ENCODE assay signal across 19 cellular contexts in genomic region chr7:66558201-66558641, GRCh38.
DNase-seq lines count a peak whose midpoint lies in the region; ATAC-seq, FAIRE-seq and TF ChIP-seq lines count a peak whose summit lies in the region.
"Had no signal": no experiment of that assay in that cellular context is flagged by ENCODE, and none has a peak within 500 bp of the region (broad histone marks: within the 10 kb centered on the region; RNA-seq: fewer than 3 reads in every experiment).

No MANE protein-coding gene starts in this region.

- no peaks in the 10 kb centered on the region; the same call in 2 of the 3 replicates for H3K4me1 ChIP-seq in A549
- H3K4me1 ChIP-seq in IMR-90 (ENCODE audit: control insufficient read depth, insufficient read depth, low read length): peaks cover 5% of the 10 kb centered on the region; the same call in 1 of the 2 replicates
- H3K4me1 ChIP-seq in mucosa of descending colon (ENCODE audit: low read depth): no peaks in the 10 kb centered on the region
- H3K4me1 ChIP-seq in endodermal cell (ENCODE audit: control insufficient read depth, insufficient read depth, low read length): no peaks in the 10 kb centered on the region
- H3K4me1 ChIP-seq: foreskin keratinocyte had no signal

- H3K4me3 ChIP-seq in A549 (no peak overlapping the region), IMR-90 (ENCODE audit: insufficient read depth, low read depth, low read length) (no peak overlapping the region), mucosa of descending colon (no peak overlapping the region), endodermal cell (ENCODE audit: low read length) (no peak overlapping the region)
- H3K4me3 ChIP-seq: thyroid gland had no signal

- in situ Hi-C loops in IMR-90 (cut with MboI; ENCODE audit: low sequenced_read_pairs): loop anchor here (25.0 kb wide), 1 partner anchor 429 kb away; the partner anchor contains the start of genes SBDS and TYW1

- H3K27ac Mint-ChIP-seq in chondrocyte (ENCODE audit: unreplicated experiment) (no peak overlapping the region), endodermal cell (no peak overlapping the region)

- dilution Hi-C loops in IMR-90 (cut with HindIII; ENCODE audit: low sequenced_read_pairs, unreplicated experiment): no loop called here

- H3K9ac ChIP-seq in IMR-90 (ENCODE audit: low read depth, low read length): no peak overlapping the region
- no peak overlapping the region for H3K9ac ChIP-seq in endodermal cell (ENCODE audit: extremely low read depth, low read length, poor library complexity, severe bottlenecking)

- no peak for TF ChIP-seq POLR2A in A549 (IDR thresholded peaks at IDR 0.05; ENCODE audit: low read length)
- TF ChIP-seq POLR2A in IMR-90 (IDR thresholded peaks at IDR 0.05; ENCODE audit: low read depth, low read length): no peak

- no peak overlapping the region for H2BK15ac ChIP-seq in IMR-90 (ENCODE audit: low read depth, low read length)

- H3K27me3 ChIP-seq in IMR-90 (ENCODE audit: control insufficient read depth, insufficient read depth, low read length) (no peaks in the 10 kb centered on the region), endodermal cell (ENCODE audit: control insufficient read depth, insufficient read depth, low read length, poor library complexity, severe bottlenecking) (no peaks in the 10 kb centered on the region)
- H3K27me3 ChIP-seq: foreskin keratinocyte, thyroid gland had no signal

- H3K4me2 ChIP-seq in A549 (no peak overlapping the region), IMR-90 (ENCODE audit: low read depth, low read length) (no peak overlapping the region)

- no peak overlapping the region for H3K14ac ChIP-seq in IMR-90 (replicated peaks; ENCODE audit: low read depth, low read length)

- H3K9me3 Mint-ChIP-seq in chondrocyte (ENCODE audit: low read depth): no peaks in the 10 kb centered on the region
- no peaks in the 10 kb centered on the region for H3K9me3 Mint-ChIP-seq in endodermal cell
- H3K9me3 Mint-ChIP-seq: activated naive CD4-positive, alpha-beta T cell treated with anti-CD3 and anti-CD28 coated beads, Interleukin-2, amount 10 ng/mL, durations not matched to agents 7 days and 5 days; activated T-cell treated with anti-CD3 and anti-CD28 coated beads, Interleukin-2, amount 50 U/mL, for 4 hours; CD4-positive, CD25-positive, alpha-beta regulatory T cell; naive B cell had no signal

- peaks cover 41% of the 10 kb centered on the region for H4K20me1 ChIP-seq in IMR-90 (ENCODE audit: insufficient read depth, low read length)

- no peak overlapping the region for H3K56ac ChIP-seq in IMR-90 (ENCODE audit: extremely low read depth, insufficient read depth, low read length)

- FAIRE-seq in A549 (lab: Jason Lieb, UNC): no peak
- FAIRE-seq: astrocyte, H54, islet of Langerhans, small intestine had no signal

- H3K27ac ChIP-seq in A549 (no peak overlapping the region), IMR-90 (ENCODE audit: insufficient read depth, low read length) (no peak overlapping the region), endodermal cell (ENCODE audit: low read depth, low read length) (no peak overlapping the region)
- H3K27ac ChIP-seq: foreskin keratinocyte, thyroid gland had no signal

- TF ChIP-seq RAD21 in A549 (conservative IDR thresholded peaks at IDR 0.05 in 1 of 2, IDR thresholded peaks at IDR 0.05 in 1 of 2) (no peak), IMR-90 (IDR thresholded peaks at IDR 0.05; ENCODE audit: low read length) (no peak)

- H2AK9ac ChIP-seq in IMR-90 (replicated peaks; ENCODE audit: low read depth, low read length, poor library complexity): no peak overlapping the region

- no peak for TF ChIP-seq EP300 in A549 (IDR thresholded peaks at IDR 0.05)

- H2BK20ac ChIP-seq in IMR-90 (ENCODE audit: low read depth, low read length): no peak overlapping the region

- no peak overlapping the region for H4K8ac ChIP-seq in IMR-90 (ENCODE audit: low read depth in 2 of 2, low read length in 2 of 2)

- intact Hi-C loops in IMR-90 (cut with micrococcal nuclease) (no loop called here), mucosa of descending colon (cut with DNase I, micrococcal nuclease) (no loop called here)

- no peak overlapping the region for H3K23ac ChIP-seq in IMR-90 (ENCODE audit: low read depth, low read length)

- TF ChIP-seq CTCF in A549 (IDR thresholded peaks at IDR 0.05) (no peak), IMR-90 (conservative IDR thresholded peaks at IDR 0.05; ENCODE audit: low read depth, low read length) (no peak), chondrocyte (IDR thresholded peaks at IDR 0.05) (no peak), mucosa of descending colon (IDR thresholded peaks at IDR 0.05) (no peak), endodermal cell (conservative IDR thresholded peaks at IDR 0.05) (no peak)

- H3K4me1 Mint-ChIP-seq in chondrocyte (ENCODE audit: low read depth) (peaks cover 14% of the 10 kb centered on the region), endodermal cell (no peaks in the 10 kb centered on the region)
- H3K4me1 Mint-ChIP-seq: activated naive CD4-positive, alpha-beta T cell treated with anti-CD3 and anti-CD28 coated beads, Interleukin-2, amount 10 ng/mL, durations not matched to agents 7 days and 5 days had no signal

- ATAC-seq in A549: peak; percentile 19 to 30; a peak in 5 of 6 replicates
- ATAC-seq in IMR-90 (ENCODE audit: low read depth): no peak
- ATAC-seq in mucosa of descending colon: peak; percentile 5
- ATAC-seq in HG02852 (IDR thresholded peaks at IDR 0.05; ENCODE audit: unreplicated experiment): no peak

- H3K9me3 ChIP-seq in A549 (no peaks in the 10 kb centered on the region), IMR-90 (ENCODE audit: control insufficient read depth, insufficient read depth, low read length) (no peaks in the 10 kb centered on the region), mucosa of descending colon (no peaks in the 10 kb centered on the region), endodermal cell (ENCODE audit: control insufficient read depth, low read length) (no peaks in the 10 kb centered on the region)
- H3K9me3 ChIP-seq: thyroid gland had no signal

- H2AK5ac ChIP-seq in IMR-90 (ENCODE audit: low read depth, low read length): peak overlapping the region; percentile 3; the same call in 1 of the 2 replicates

- H2BK120ac ChIP-seq in IMR-90 (ENCODE audit: low read depth, low read length): no peak overlapping the region

- H3K79me1 ChIP-seq in IMR-90 (ENCODE audit: low read depth in 1 of 2, low read length in 2 of 2): peaks cover 9 to 47% of the 10 kb centered on the region in 2 experiments

- no peak overlapping the region for H3K4ac ChIP-seq in IMR-90 (ENCODE audit: low read depth, low read length)

- H3K4me3 Mint-ChIP-seq in chondrocyte (ENCODE audit: unreplicated experiment) (no peak overlapping the region), endodermal cell (no peak overlapping the region)
- H3K4me3 Mint-ChIP-seq: activated naive CD4-positive, alpha-beta T cell treated with anti-CD3 and anti-CD28 coated beads, Interleukin-2, amount 10 ng/mL, durations not matched to agents 7 days and 5 days; activated T-cell treated with anti-CD3 and anti-CD28 coated beads, Interleukin-2, amount 50 U/mL, for 4 hours; CD4-positive, CD25-positive, alpha-beta regulatory T cell; naive B cell had no signal

- H3K9me1 ChIP-seq in IMR-90 (ENCODE audit: insufficient read depth, low read length): 0 out of 2 replicates have a peak, but pooled peaks cover 5% of the 10 kb centered on the region

- peaks cover 33% of the 10 kb centered on the region for H3K36me3 ChIP-seq in IMR-90 (ENCODE audit: control insufficient read depth, insufficient read depth, low read length)
- no peaks in the 10 kb centered on the region for H3K36me3 ChIP-seq in mucosa of descending colon (ENCODE audit: low read depth)
- peaks cover 47% of the 10 kb centered on the region for H3K36me3 ChIP-seq in endodermal cell (ENCODE audit: control insufficient read depth, insufficient read depth, low read length)

- no peak overlapping the region for H4K5ac ChIP-seq in IMR-90 (ENCODE audit: low read depth, low read length)

- 100% methylated on average over 2 of the region's 8 CpGs for WGBS in A549 (ENCODE audit: missing lambda C conversion rate)
- WGBS in IMR-90 (ENCODE audit: extremely low coverage in 2 of 2, insufficient read length in 1 of 2), 2 experiments: no CpG with 5 or more reads among the region's 8 CpGs
- 95 to 100% methylated on average over 2 to 8 of the region's 8 CpGs for WGBS in endodermal cell (ENCODE audit: insufficient coverage in 1 of 2, insufficient read length in 1 of 2), 2 experiments

- CTCF ChIA-PET in A549 (lab: Yijun Ruan, JAX) (interaction anchor here (0.6 to 2.9 kb wide), 24 partner anchors 8 to 511 kb away, joined by 3 to 9 read pairs (median 4); partner anchors contain the start of gene RABGEF1), IMR-90 (lab: Yijun Ruan, JAX) (interaction anchor here (0.6 to 1.0 kb wide), 3 partner anchors 11 to 1863 kb away, joined by 3 to 4 read pairs (median 4); no protein-coding TSS in a partner anchor)

- H3K18ac ChIP-seq in IMR-90 (ENCODE audit: low read depth, low read length): no peak overlapping the region

- DNase-seq in A549 (ENCODE audit: low read depth in 1 of 2, low spot score in 1 of 2) (no peak), IMR-90 (no peak), chondrocyte (ENCODE audit: low spot score) (peak; percentile 82), mucosa of descending colon (no peak), endodermal cell (no peak), activated gamma-delta T cell (lab: John Stamatoyannopoulos, UW) (no peak), HK-2 (ENCODE audit: unreplicated experiment) (no peak)
- DNase-seq: foreskin keratinocyte, NCI-H187 treated with DMSO at 0.1 percent for 48 hours had no signal

- H3K36me3 Mint-ChIP-seq in chondrocyte (ENCODE audit: low read depth): peaks cover 11% of the 10 kb centered on the region
- peaks cover 43% of the 10 kb centered on the region for H3K36me3 Mint-ChIP-seq in endodermal cell (ENCODE audit: low read depth)

- H2BK5ac ChIP-seq in IMR-90 (ENCODE audit: low read depth, low read length, poor library complexity, severe bottlenecking): no peak overlapping the region

- POLR2A ChIA-PET in A549 (lab: Yijun Ruan, JAX): no interaction called here
- POLR2A ChIA-PET in IMR-90 (lab: Charles Lee; ENCODE audit: unreplicated experiment): no interaction called here

- H2AFZ ChIP-seq in IMR-90 (replicated peaks; ENCODE audit: low read length, poor library complexity): no peak overlapping the region

- H4K91ac ChIP-seq in IMR-90 (ENCODE audit: insufficient read depth, low read depth, low read length): no peak overlapping the region

- no TSS peak for BruUV-seq in IMR-90 (replicated peaks; lab: Mats Ljungman, UMichigan)

- H3K27me3 Mint-ChIP-seq in chondrocyte (ENCODE audit: low read depth) (no peaks in the 10 kb centered on the region), endodermal cell (ENCODE audit: insufficient read depth) (no peaks in the 10 kb centered on the region)
- H3K27me3 Mint-ChIP-seq: activated naive CD4-positive, alpha-beta T cell treated with anti-CD3 and anti-CD28 coated beads, Interleukin-2, amount 10 ng/mL, durations not matched to agents 7 days and 5 days; CD4-positive, CD25-positive, alpha-beta regulatory T cell; naive B cell had no signal

TF ChIP-seq in A549, 52 proteins besides CTCF, POLR2A, EP300 and RAD21 (continues in another document):
- TF ChIP-seq KDM1A (IDR thresholded peaks at IDR 0.05; ENCODE audit: low read depth) (no peak), CEBPB (IDR thresholded peaks at IDR 0.05) (no peak)

TF ChIP-seq in IMR-90, 13 proteins besides CTCF, POLR2A, EP300 and RAD21 (continues in another document):
- TF ChIP-seq BHLHE40 (IDR thresholded peaks at IDR 0.05; ENCODE audit: low read depth, low read length) (no peak), CHD1 (IDR thresholded peaks at IDR 0.05; ENCODE audit: low read depth, low read length) (no peak)

Comparison
In these comparisons a context has a peak if more than half of its experiments do, and no peak if none do; other contexts are left out.
1. ATAC-seq: peak in A549 (2 of 2) and mucosa of descending colon (single experiment); none in IMR-90 (single experiment) and HG02852 (single experiment).